ENCODE assay signal across 5 cellular contexts in genomic region chrX:150530821-150531220, GRCh38.
"Had no signal": no experiment of that assay in that cellular context is flagged by ENCODE, and none has a peak within 500 bp of the region (broad histone marks: within the 10 kb centered on the region; RNA-seq: fewer than 3 reads in every experiment).

No MANE protein-coding gene starts in this region.

- DNase-seq: H9, HCEC 1CT, IMR-90, KBM-7 had no signal

- ATAC-seq: GM23338 had no signal
